ENCODE assay signal across 1 cellular context in genomic region chr9:107422189-107422802, GRCh38.
A peak's percentile ranks its signal among the peaks of the same experiment; 100 is the strongest.
TF ChIP-seq lines count a peak whose summit lies in the region.

No MANE protein-coding gene starts in this region.

TF ChIP-seq in SK-N-SH, 30 proteins besides CTCF, POLR2A, EP300 and RAD21 (continued from another document):
- TF ChIP-seq ELF1 (IDR thresholded peaks at IDR 0.05) (no peak), SMC3 (IDR thresholded peaks at IDR 0.05; ENCODE audit: low read depth, low read length) (peak; percentile 62), SIN3A (IDR thresholded peaks at IDR 0.05; ENCODE audit: borderline replicate concordance, low read depth, low read length) (no peak), TCF12 (IDR thresholded peaks at IDR 0.05) (no peak), FOXM1 (IDR thresholded peaks at IDR 0.05; ENCODE audit: low read depth) (no peak), FOXJ3 (CRISPR knock-in tag; IDR thresholded peaks at IDR 0.05) (no peak), FOSL2 (IDR thresholded peaks at IDR 0.05; ENCODE audit: borderline replicate concordance, low read depth) (no peak), TAF1 (IDR thresholded peaks at IDR 0.05; ENCODE audit: borderline replicate concordance, low read depth, low read length) (no peak), TEAD4 (IDR thresholded peaks at IDR 0.05; ENCODE audit: borderline replicate concordance, insufficient read depth) (no peak), JUND (IDR thresholded peaks at IDR 0.05) (no peak), MXI1 (IDR thresholded peaks at IDR 0.05; ENCODE audit: low read depth, low read length) (no peak), YY1 (IDR thresholded peaks at IDR 0.05; ENCODE audit: low read depth) (no peak), RFX5 (IDR thresholded peaks at IDR 0.05; ENCODE audit: low read length) (no peak), GATA2 (CRISPR knock-in tag; IDR thresholded peaks at IDR 0.05) (no peak), RXRA (IDR thresholded peaks at IDR 0.05; ENCODE audit: borderline replicate concordance, low read depth) (no peak), EZH2phosphoT487 (IDR thresholded peaks at IDR 0.05; ENCODE audit: borderline replicate concordance, low read depth) (no peak), REST (IDR thresholded peaks at IDR 0.05; ENCODE audit: low read depth, low read length) (no peak), MEF2A (IDR thresholded peaks at IDR 0.05; ENCODE audit: borderline replicate concordance, low read depth) (no peak), POLR2AphosphoS5 (IDR thresholded peaks at IDR 0.05; ENCODE audit: low read depth, low read length) (no peak), NRF1 (IDR thresholded peaks at IDR 0.05; ENCODE audit: low read depth, low read length) (no peak), NFIC (IDR thresholded peaks at IDR 0.05; ENCODE audit: borderline replicate concordance) (no peak), USF2 (IDR thresholded peaks at IDR 0.05; ENCODE audit: borderline replicate concordance, low read depth, low read length) (peak; percentile 57), MAX (IDR thresholded peaks at IDR 0.05; ENCODE audit: low read depth) (peak; percentile 47; the same call in 1 of the 2 replicates), GABPA (IDR thresholded peaks at IDR 0.05; ENCODE audit: low read depth) (no peak)
- TF ChIP-seq, protein P1, sequence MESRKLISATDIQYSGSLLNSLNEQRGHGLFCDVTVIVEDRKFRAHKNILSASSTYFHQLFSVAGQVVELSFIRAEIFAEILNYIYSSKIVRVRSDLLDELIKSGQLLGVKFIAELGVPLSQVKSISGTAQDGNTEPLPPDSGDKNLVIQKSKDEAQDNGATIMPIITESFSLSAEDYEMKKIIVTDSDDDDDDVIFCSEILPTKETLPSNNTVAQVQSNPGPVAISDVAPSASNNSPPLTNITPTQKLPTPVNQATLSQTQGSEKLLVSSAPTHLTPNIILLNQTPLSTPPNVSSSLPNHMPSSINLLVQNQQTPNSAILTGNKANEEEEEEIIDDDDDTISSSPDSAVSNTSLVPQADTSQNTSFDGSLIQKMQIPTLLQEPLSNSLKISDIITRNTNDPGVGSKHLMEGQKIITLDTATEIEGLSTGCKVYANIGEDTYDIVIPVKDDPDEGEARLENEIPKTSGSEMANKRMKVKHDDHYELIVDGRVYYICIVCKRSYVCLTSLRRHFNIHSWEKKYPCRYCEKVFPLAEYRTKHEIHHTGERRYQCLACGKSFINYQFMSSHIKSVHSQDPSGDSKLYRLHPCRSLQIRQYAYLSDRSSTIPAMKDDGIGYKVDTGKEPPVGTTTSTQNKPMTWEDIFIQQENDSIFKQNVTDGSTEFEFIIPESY (IDR thresholded peaks at IDR 0.05; ENCODE audit: borderline replicate concordance, low read depth) = no peak
- TF ChIP-seq, protein P2, sequence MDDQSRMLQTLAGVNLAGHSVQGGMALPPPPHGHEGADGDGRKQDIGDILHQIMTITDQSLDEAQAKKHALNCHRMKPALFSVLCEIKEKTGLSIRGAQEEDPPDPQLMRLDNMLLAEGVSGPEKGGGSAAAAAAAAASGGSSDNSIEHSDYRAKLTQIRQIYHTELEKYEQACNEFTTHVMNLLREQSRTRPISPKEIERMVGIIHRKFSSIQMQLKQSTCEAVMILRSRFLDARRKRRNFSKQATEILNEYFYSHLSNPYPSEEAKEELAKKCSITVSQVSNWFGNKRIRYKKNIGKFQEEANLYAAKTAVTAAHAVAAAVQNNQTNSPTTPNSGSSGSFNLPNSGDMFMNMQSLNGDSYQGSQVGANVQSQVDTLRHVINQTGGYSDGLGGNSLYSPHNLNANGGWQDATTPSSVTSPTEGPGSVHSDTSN (IDR thresholded peaks at IDR 0.05) = no peak
